Comparison of ENCODE assay signal across 15 cellular contexts in genomic region chr5:149490599-149491187, GRCh38.
DNase-seq lines count a peak whose midpoint lies in the region; ATAC-seq and TF ChIP-seq lines count a peak whose summit lies in the region.
"Had no signal": no experiment of that assay in that cellular context is flagged by ENCODE, and none has a peak within 500 bp of the region (broad histone marks: within the 10 kb centered on the region; RNA-seq: fewer than 3 reads in every experiment).

No MANE protein-coding gene starts in this region.

- no peak for ATAC-seq in HG02973 (IDR thresholded peaks at IDR 0.05; ENCODE audit: unreplicated experiment)
- ATAC-seq: activated CD8-positive, alpha-beta T cell treated with anti-CD3 and anti-CD28 coated beads, Interleukin-2, amount 10 ng/mL, durations not matched to agents 7 days and 5 days; activated T-helper 17 cell treated with anti-CD3 and anti-CD28 coated beads, Interleukin-2, amount 50 U/mL, for 72 hours had no signal

- no peak for TF ChIP-seq CTCF in esophagus squamous epithelium (IDR thresholded peaks at IDR 0.05)

- no peaks in the 10 kb centered on the region for H3K9me3 ChIP-seq in esophagus squamous epithelium
- H3K9me3 ChIP-seq: ascending aorta had no signal

- no peaks in the 10 kb centered on the region for H3K27me3 ChIP-seq in esophagus squamous epithelium
- no peaks in the 10 kb centered on the region for H3K27me3 ChIP-seq in rectal smooth muscle tissue (ENCODE audit: control insufficient read depth, insufficient read depth, low read length)
- H3K27me3 ChIP-seq: ascending aorta had no signal

- intact Hi-C loops in esophagus squamous epithelium (cut with DNase I) = no loop called here

- H3K9ac ChIP-seq in rectal smooth muscle tissue (ENCODE audit: low read length) = no peak overlapping the region

- WGBS in esophagus squamous epithelium, 2 donors = 80 to 88% methylated on average over 6 of the region's 6 CpGs

- DNase-seq in OCI-M1 (lab: John Stamatoyannopoulos, UW) = peak; percentile 24
- DNase-seq in esophagus squamous epithelium (lab: John Stamatoyannopoulos, UW) = no peak
- DNase-seq in RPMI8226 = no peak
- no peak for DNase-seq in stimulated activated CD4-positive, alpha-beta T cell treated with anti-CD3 and anti-CD28 coated beads, Interleukin-2, amount 100 ng/mL, for 48 hours
- DNase-seq: activated CD8-positive, alpha-beta T cell treated with anti-CD3 and anti-CD28 coated beads, Interleukin-2, amount 10 ng/mL, durations not matched to agents 7 days and 5 days; C1 segment of cervical spinal cord; erythroblast; hippocampal formation; Karpas-422; NCI-H1436 treated with DMSO at 0.1 percent for 48 hours had no signal

- H3K4me1 ChIP-seq in esophagus squamous epithelium (peaks cover 23 to 94% (median 49%) of the 10 kb centered on the region in 3 donors), rectal smooth muscle tissue (ENCODE audit: control insufficient read depth, insufficient read depth, low read length) (peaks cover 30% of the 10 kb centered on the region)

- H3K36me3 ChIP-seq in esophagus squamous epithelium (peaks cover 0 to 26% (median 0%) of the 10 kb centered on the region in 3 donors), rectal smooth muscle tissue (ENCODE audit: control insufficient read depth, insufficient read depth, low read length) (no peaks in the 10 kb centered on the region)

- TF ChIP-seq POLR2A in GM19099 (IDR thresholded peaks at IDR 0.05; ENCODE audit: extremely low read depth, insufficient read length, low read depth) = peak; percentile 13
- no peak for TF ChIP-seq POLR2A in esophagus squamous epithelium (IDR thresholded peaks at IDR 0.05)

- no peak overlapping the region for H3K4me3 ChIP-seq in esophagus squamous epithelium
- H3K4me3 ChIP-seq in rectal smooth muscle tissue (ENCODE audit: low read length) = no peak overlapping the region
- H3K4me3 ChIP-seq: ascending aorta had no signal

- H3K27ac ChIP-seq in esophagus squamous epithelium = peak overlapping the region; percentile 37 to 91 (median 78)
- peak overlapping the region; percentile 95 for H3K27ac ChIP-seq in rectal smooth muscle tissue (ENCODE audit: low read depth, low read length)
